13 cellular contexts compared by ENCODE assay signal in genomic region chr2:8536686-8537571, GRCh38.
DNase-seq lines count a peak whose midpoint lies in the region; ATAC-seq and TF ChIP-seq lines count a peak whose summit lies in the region.
"Had no signal": no experiment of that assay in that cellular context is flagged by ENCODE, and none has a peak within 500 bp of the region (broad histone marks: within the 10 kb centered on the region; RNA-seq: fewer than 3 reads in every experiment).

No MANE protein-coding gene starts in this region.

- no peak for ATAC-seq in activated CD8-positive, alpha-beta T cell treated with anti-CD3 and anti-CD28 coated beads, Interleukin-2, amount 10 ng/mL, durations not matched to agents 7 days and 5 days
- ATAC-seq in GM18520 (IDR thresholded peaks at IDR 0.05; ENCODE audit: unreplicated experiment) (no peak), GM21619 (IDR thresholded peaks at IDR 0.05; ENCODE audit: unreplicated experiment) (no peak)
- ATAC-seq: right cardiac atrium had no signal

- H3K36me3 Mint-ChIP-seq in MCF 10A (ENCODE audit: insufficient read depth, unreplicated experiment) = no peaks in the 10 kb centered on the region
- H3K36me3 Mint-ChIP-seq in activated CD8-positive, alpha-beta T cell treated with anti-CD3 and anti-CD28 coated beads, Interleukin-2, amount 10 ng/mL, durations not matched to agents 7 days and 5 days (ENCODE audit: low read depth) = peaks cover 9% of the 10 kb centered on the region

- H3K23ac ChIP-seq in mesendoderm (ENCODE audit: low read length) = no peak overlapping the region

- POLR2A ChIA-PET in MCF 10A (lab: Yijun Ruan, JAX) = interaction anchor here (0.6 kb wide), 1 partner anchor 56 kb away, joined by 3 read pairs; no protein-coding TSS in a partner anchor
- POLR2A ChIA-PET in activated CD8-positive, alpha-beta T cell treated with anti-CD3 and anti-CD28 coated beads, Interleukin-2, amount 10 ng/mL, durations not matched to agents 7 days and 5 days (lab: Charles Lee) = interaction anchor here (1.0 to 2.0 kb wide), 3 partner anchors 12 to 145 kb away, joined by 4 to 8 read pairs (median 5); partner anchors contain the start of gene ID2

- no peak overlapping the region for H4K5ac ChIP-seq in mesendoderm (ENCODE audit: low read length)

- intact Hi-C loops in breast epithelium (cut with DNase I; ENCODE audit: low total_unique reads) (no loop called here), MCF 10A (cut with micrococcal nuclease) (no loop called here), uterus (cut with DNase I; ENCODE audit: low total_unique reads) (no loop called here)

- H4K8ac ChIP-seq in mesendoderm (ENCODE audit: low read depth, low read length) = no peak overlapping the region

- H3K4me1 ChIP-seq in breast epithelium (peaks cover 9 to 34% of the 10 kb centered on the region in 2 donors), mesendoderm (ENCODE audit: control insufficient read depth, low read depth, low read length) (peaks cover 2% of the 10 kb centered on the region), uterus (peaks cover 9 to 23% of the 10 kb centered on the region in 2 donors)

- TF ChIP-seq POLR2A in breast epithelium (IDR thresholded peaks at IDR 0.05) = no peak
- no peak for TF ChIP-seq POLR2A in uterus (IDR thresholded peaks at IDR 0.05)

- H3K4me2 ChIP-seq in mesendoderm (ENCODE audit: low read length) = no peak overlapping the region

- H3K36me3 ChIP-seq in breast epithelium (no peaks in the 10 kb centered on the region), mesendoderm (ENCODE audit: control insufficient read depth, insufficient read depth, low read length) (no peaks in the 10 kb centered on the region), uterus (no peaks in the 10 kb centered on the region)

- no peaks in the 10 kb centered on the region for H3K79me2 ChIP-seq in mesendoderm (ENCODE audit: control insufficient read depth, insufficient read depth, low read length)

- no peak overlapping the region for H3K27ac Mint-ChIP-seq in MCF 10A (ENCODE audit: low read depth, unreplicated experiment)
- H3K27ac Mint-ChIP-seq in activated CD8-positive, alpha-beta T cell treated with anti-CD3 and anti-CD28 coated beads, Interleukin-2, amount 10 ng/mL, durations not matched to agents 7 days and 5 days = peak overlapping the region; percentile 83

- H3K27me3 ChIP-seq in breast epithelium (no peaks in the 10 kb centered on the region), mesendoderm (ENCODE audit: insufficient read depth, low read length, poor library complexity) (no peaks in the 10 kb centered on the region), uterus (no peaks in the 10 kb centered on the region)

- no peak overlapping the region for H3K18ac ChIP-seq in mesendoderm (ENCODE audit: low read length)

- CTCF ChIA-PET in MCF 10A (lab: Yijun Ruan, JAX) = no interaction called here
- CTCF ChIA-PET in activated CD8-positive, alpha-beta T cell treated with anti-CD3 and anti-CD28 coated beads, Interleukin-2, amount 10 ng/mL, durations not matched to agents 7 days and 5 days (lab: Charles Lee) = interaction anchor here (1.7 kb wide), 1 partner anchor 11 kb away, joined by 4 read pairs; no protein-coding TSS in a partner anchor

- BruUV-seq in MCF 10A (replicated peaks; lab: Mats Ljungman, UMichigan) = no TSS peak

- WGBS in mesendoderm (ENCODE audit: extremely low coverage, insufficient coverage, low lambda C conversion rate) = no CpG with 5 or more reads among the region's 16 CpGs

- DNase-seq in breast epithelium (ENCODE audit: low spot score in 2 of 2) = no peak
- DNase-seq in MCF 10A (ENCODE audit: unreplicated experiment) = no peak
- no peak for DNase-seq in activated CD8-positive, alpha-beta T cell treated with anti-CD3 and anti-CD28 coated beads, Interleukin-2, amount 10 ng/mL, durations not matched to agents 7 days and 5 days
- peak; percentile 34 for DNase-seq in mesendoderm
- peak; percentile 14 to 53 for DNase-seq in uterus
- DNase-seq in NCI-H1694 treated with DMSO at 0.1 percent for 48 hours (lab: John Stamatoyannopoulos, UW) = no peak
- DNase-seq: effector CD4-positive, alpha-beta T cell; Karpas-422; NCI-H2171 treated with DMSO at 0.1 percent for 48 hours; SHP77 treated with DMSO at 0.1 percent for 48 hours had no signal

- H2AK5ac ChIP-seq in mesendoderm (ENCODE audit: low read length) = no peak overlapping the region

- H3K27me3 Mint-ChIP-seq in MCF 10A (ENCODE audit: insufficient read depth, unreplicated experiment) = no peaks in the 10 kb centered on the region
- H3K27me3 Mint-ChIP-seq in activated CD8-positive, alpha-beta T cell treated with anti-CD3 and anti-CD28 coated beads, Interleukin-2, amount 10 ng/mL, durations not matched to agents 7 days and 5 days (ENCODE audit: low read depth) = no peaks in the 10 kb centered on the region

- H2BK120ac ChIP-seq in mesendoderm (ENCODE audit: low read depth, low read length) = no peak overlapping the region

- H3K27ac ChIP-seq in breast epithelium (peak overlapping the region; percentile 52 to 82), mesendoderm (ENCODE audit: low read depth, low read length) (no peak overlapping the region), uterus (peak overlapping the region; percentile 57 to 68)

- H3K79me1 ChIP-seq in mesendoderm (ENCODE audit: low read length) = no peaks in the 10 kb centered on the region

- H3K9me3 ChIP-seq in breast epithelium (no peaks in the 10 kb centered on the region), uterus (no peaks in the 10 kb centered on the region)

- H3K9ac ChIP-seq in mesendoderm (ENCODE audit: low read length) = no peak overlapping the region

- H2BK15ac ChIP-seq in mesendoderm (replicated peaks; ENCODE audit: low read depth) = no peak overlapping the region

- no peak overlapping the region for H3K4me3 ChIP-seq in breast epithelium
- H3K4me3 ChIP-seq in mesendoderm (ENCODE audit: low read length) = no peak overlapping the region
- H3K4me3 ChIP-seq in uterus = no peak overlapping the region

- TF ChIP-seq CTCF in breast epithelium (IDR thresholded peaks at IDR 0.05) = no peak
- no peak for TF ChIP-seq CTCF in MCF 10A (IDR thresholded peaks at IDR 0.05; ENCODE audit: unreplicated experiment)
- TF ChIP-seq CTCF in uterus (IDR thresholded peaks at IDR 0.05) = no peak

- peaks cover 7% of the 10 kb centered on the region for H3K9me3 Mint-ChIP-seq in MCF 10A (ENCODE audit: unreplicated experiment)
- peaks cover 4% of the 10 kb centered on the region for H3K9me3 Mint-ChIP-seq in activated CD8-positive, alpha-beta T cell treated with anti-CD3 and anti-CD28 coated beads, Interleukin-2, amount 10 ng/mL, durations not matched to agents 7 days and 5 days (ENCODE audit: insufficient read depth)

- H3K4me3 Mint-ChIP-seq in MCF 10A (ENCODE audit: unreplicated experiment) = no peak overlapping the region
- no peak overlapping the region for H3K4me3 Mint-ChIP-seq in activated CD8-positive, alpha-beta T cell treated with anti-CD3 and anti-CD28 coated beads, Interleukin-2, amount 10 ng/mL, durations not matched to agents 7 days and 5 days

- H3K4ac ChIP-seq in mesendoderm (ENCODE audit: low read depth, low read length) = no peak overlapping the region

- no peak overlapping the region for H3K56ac ChIP-seq in mesendoderm (ENCODE audit: low read length)

- H2BK5ac ChIP-seq in mesendoderm (ENCODE audit: low read length) = no peak overlapping the region

- H3K4me1 Mint-ChIP-seq in MCF 10A (ENCODE audit: insufficient read depth, unreplicated experiment) = no peaks in the 10 kb centered on the region
- H3K4me1 Mint-ChIP-seq in activated CD8-positive, alpha-beta T cell treated with anti-CD3 and anti-CD28 coated beads, Interleukin-2, amount 10 ng/mL, durations not matched to agents 7 days and 5 days (ENCODE audit: low read depth) = peaks cover 67% of the 10 kb centered on the region

Comparison
In these comparisons a context has a peak if more than half of its experiments do, and no peak if none do; other contexts are left out.
1. DNase-seq: peak in mesendoderm (single experiment) and uterus (2 of 2); none in breast epithelium (0 of 2), MCF 10A (single experiment), activated CD8-positive, alpha-beta T cell treated with anti-CD3 and anti-CD28 coated beads, Interleukin-2, amount 10 ng/mL, durations not matched to agents 7 days and 5 days (single experiment) and NCI-H1694 treated with DMSO at 0.1 percent for 48 hours (single experiment).